ENCODE assay signal across 14 cellular contexts in the genomic region with DNA sequence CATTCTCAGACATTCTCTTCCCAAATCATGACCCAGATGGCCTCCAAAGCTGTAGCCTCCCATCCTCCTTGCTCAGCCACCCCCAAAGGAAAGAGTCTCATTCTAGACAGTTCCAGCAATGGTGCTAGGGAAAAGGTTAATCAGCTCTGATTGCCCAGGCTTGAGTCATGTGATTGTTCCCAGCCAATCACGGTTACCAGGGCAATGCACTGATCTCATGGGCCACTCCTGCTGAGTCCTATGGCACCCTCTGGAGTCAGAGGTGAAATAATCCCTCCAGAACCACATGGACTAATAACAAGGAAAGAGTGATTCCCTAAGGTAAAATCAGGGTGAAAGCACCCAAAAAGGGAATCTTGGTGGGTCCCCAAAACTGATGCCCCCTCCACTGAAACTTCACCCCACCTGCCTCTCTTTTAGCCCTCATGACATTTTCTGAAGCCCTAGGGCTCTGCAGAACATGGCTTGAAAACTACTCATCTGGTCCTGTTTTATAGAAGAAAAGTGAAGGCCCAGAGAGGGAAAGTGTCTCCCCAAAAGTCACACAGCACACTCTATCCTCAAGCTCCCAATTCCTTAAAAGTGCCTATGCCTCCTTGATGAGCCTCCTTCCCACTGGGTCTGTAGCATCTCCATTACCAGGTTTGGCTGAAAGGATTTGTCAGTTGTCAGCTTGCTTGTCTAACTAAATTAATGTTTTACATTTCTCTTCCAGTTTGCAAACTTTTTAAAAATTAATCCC.
A peak's percentile ranks its signal among the peaks of the same experiment; 100 is the strongest.
DNase-seq lines count a peak whose midpoint lies in the region; ATAC-seq, FAIRE-seq and TF ChIP-seq lines count a peak whose summit lies in the region.
"Had no signal": no experiment of that assay in that cellular context is flagged by ENCODE, and none has a peak within 500 bp of the region (broad histone marks: within the 10 kb centered on the region; RNA-seq: fewer than 3 reads in every experiment).

No MANE protein-coding gene starts in this region.

- peak; percentile 32; the same call in 1 of the 2 replicates for TF ChIP-seq CTCF in BE2C (IDR thresholded peaks at IDR 0.05; ENCODE audit: low read depth, low read length)
- TF ChIP-seq CTCF in HEK293 (tag by site-specific recombination; IDR thresholded peaks at IDR 0.05): no peak
- TF ChIP-seq CTCF in RWPE2 (IDR thresholded peaks at IDR 0.05; ENCODE audit: poor library complexity, severe bottlenecking): peak; percentile 32
- TF ChIP-seq CTCF in activated CD8-positive, alpha-beta T cell treated with anti-CD3 and anti-CD28 coated beads for 36 hours (IDR thresholded peaks at IDR 0.05): no peak

- H3K4me3 Mint-ChIP-seq in activated CD8-positive, alpha-beta T cell treated with anti-CD3 and anti-CD28 coated beads for 36 hours: no peak overlapping the region
- H3K4me3 Mint-ChIP-seq: activated CD4-positive, alpha-beta T cell treated with anti-CD3 and anti-CD28 coated beads, Interleukin-2, amount 10 ng/mL, durations not matched to agents 7 days and 5 days; naive B cell had no signal

- no peaks in the 10 kb centered on the region for H3K36me3 ChIP-seq in BE2C
- H3K36me3 ChIP-seq in HEK293 (ENCODE audit: control insufficient read depth in 2 of 2, insufficient read depth in 1 of 2, low read length in 2 of 2): no peaks in the 10 kb centered on the region
- H3K36me3 ChIP-seq in RWPE2 (ENCODE audit: low read depth): no peaks in the 10 kb centered on the region
- H3K36me3 ChIP-seq: cardiac muscle cell had no signal

- H3K27me3 Mint-ChIP-seq in activated CD8-positive, alpha-beta T cell treated with anti-CD3 and anti-CD28 coated beads for 36 hours: peaks cover 2% of the 10 kb centered on the region

- H3K4me1 Mint-ChIP-seq in activated CD8-positive, alpha-beta T cell treated with anti-CD3 and anti-CD28 coated beads for 36 hours (ENCODE audit: low read depth): no peaks in the 10 kb centered on the region
- H3K4me1 Mint-ChIP-seq: activated CD4-positive, alpha-beta T cell treated with anti-CD3 and anti-CD28 coated beads, Interleukin-2, amount 10 ng/mL, durations not matched to agents 7 days and 5 days; naive B cell had no signal

- H3K4me1 ChIP-seq in BE2C (no peaks in the 10 kb centered on the region), HEK293 (ENCODE audit: control insufficient read depth, insufficient read depth, low read length) (no peaks in the 10 kb centered on the region), RWPE2 (ENCODE audit: insufficient read depth, poor library complexity, severe bottlenecking) (no peaks in the 10 kb centered on the region)

- POLR2A ChIA-PET in HEK293 (lab: Yijun Ruan, JAX): no interaction called here
- POLR2A ChIA-PET in activated CD8-positive, alpha-beta T cell treated with anti-CD3 and anti-CD28 coated beads for 36 hours (lab: Charles Lee): no interaction called here

- CTCF ChIA-PET in HEK293 (lab: Yijun Ruan, JAX): no interaction called here
- CTCF ChIA-PET in activated CD8-positive, alpha-beta T cell treated with anti-CD3 and anti-CD28 coated beads for 36 hours (lab: Charles Lee): no interaction called here

- H3K9me3 ChIP-seq in BE2C: peaks cover 3% of the 10 kb centered on the region; the same call in 1 of the 2 replicates
- H3K9me3 ChIP-seq in HEK293 (ENCODE audit: control insufficient read depth, insufficient read depth, low read depth, low read length): no peaks in the 10 kb centered on the region
- peaks cover 2% of the 10 kb centered on the region for H3K9me3 ChIP-seq in RWPE2 (ENCODE audit: severe bottlenecking)

- peak; percentile 45 for DNase-seq in BE2C
- no peak for DNase-seq in RWPE2 (ENCODE audit: low spot score)
- DNase-seq in iPS-NIHi7 (ENCODE audit: extremely low spot score): peak; percentile 59
- no peak for DNase-seq in NCI-H2196 treated with DMSO at 0.1 percent for 48 hours (lab: John Stamatoyannopoulos, UW; ENCODE audit: unreplicated experiment)
- no peak for DNase-seq in activated CD8-positive, alpha-beta T cell treated with anti-CD3 and anti-CD28 coated beads for 36 hours
- no peak for DNase-seq in GM19239 (ENCODE audit: insufficient read length, low spot score)
- DNase-seq: activated CD4-positive, alpha-beta T cell treated with anti-CD3 and anti-CD28 coated beads, Interleukin-2, amount 10 ng/mL, durations not matched to agents 7 days and 5 days; activated effector memory CD4-positive, alpha-beta T cell treated with Interleukin-2 at 50 U/mL for 16 hours; naive B cell; SW 1271 had no signal

- no peaks in the 10 kb centered on the region for H3K36me3 Mint-ChIP-seq in activated CD8-positive, alpha-beta T cell treated with anti-CD3 and anti-CD28 coated beads for 36 hours (ENCODE audit: low read depth)
- H3K36me3 Mint-ChIP-seq: naive B cell had no signal

- H3K27ac Mint-ChIP-seq in activated CD8-positive, alpha-beta T cell treated with anti-CD3 and anti-CD28 coated beads for 36 hours: no peak overlapping the region
- H3K27ac Mint-ChIP-seq: activated CD4-positive, alpha-beta T cell treated with anti-CD3 and anti-CD28 coated beads, Interleukin-2, amount 10 ng/mL, durations not matched to agents 7 days and 5 days; naive B cell had no signal

- H3K27ac ChIP-seq in HEK293 (ENCODE audit: extremely low read depth, low read depth, low read length) (no peak overlapping the region), RWPE2 (ENCODE audit: poor library complexity, severe bottlenecking) (no peak overlapping the region)
- H3K27ac ChIP-seq: cardiac muscle cell, skin epidermis had no signal

- H3K4me3 ChIP-seq in BE2C (ENCODE audit: low read depth, low read length) (no peak overlapping the region), HEK293 (ENCODE audit: low read depth, low read length) (no peak overlapping the region), RWPE2 (ENCODE audit: severe bottlenecking) (no peak overlapping the region)
- H3K4me3 ChIP-seq: cardiac muscle cell, skin epidermis had no signal

- FAIRE-seq in GM19239 (lab: Jason Lieb, UNC): no peak

- intact Hi-C loops in activated CD8-positive, alpha-beta T cell treated with anti-CD3 and anti-CD28 coated beads for 36 hours (cut with micrococcal nuclease): no loop called here

- H3K27me3 ChIP-seq in BE2C: no peaks in the 10 kb centered on the region
- H3K27me3 ChIP-seq in RWPE2 (ENCODE audit: insufficient read depth, poor library complexity, severe bottlenecking): no peaks in the 10 kb centered on the region
- H3K27me3 ChIP-seq: cardiac muscle cell had no signal

- no peaks in the 10 kb centered on the region for H3K9me3 Mint-ChIP-seq in activated CD8-positive, alpha-beta T cell treated with anti-CD3 and anti-CD28 coated beads for 36 hours
- H3K9me3 Mint-ChIP-seq: activated CD4-positive, alpha-beta T cell treated with anti-CD3 and anti-CD28 coated beads, Interleukin-2, amount 10 ng/mL, durations not matched to agents 7 days and 5 days had no signal

- ATAC-seq in RWPE2 (ENCODE audit: low read depth) (peak; percentile 35; the same call in 1 of the 3 replicates), GM21576 (IDR thresholded peaks at IDR 0.05; ENCODE audit: unreplicated experiment) (no peak)
- ATAC-seq in activated CD8-positive, alpha-beta T cell treated with anti-CD3 and anti-CD28 coated beads for 36 hours: no peak

TF ChIP-seq in HEK293, 187 proteins besides CTCF, POLR2A, EP300 and RAD21:
- peak; percentile 77 for TF ChIP-seq ZNF768 (tag by site-specific recombination; IDR thresholded peaks at IDR 0.05)
- peak; percentile 29; the same call in 1 of the 2 replicates for TF ChIP-seq ZIC2 (tag by site-specific recombination; IDR thresholded peaks at IDR 0.05)
- TF ChIP-seq PRDM1 (tag by site-specific recombination; IDR thresholded peaks at IDR 0.05): peak; percentile 49
- no peak for TF ChIP-seq ZNF530 (tag by site-specific recombination; IDR thresholded peaks at IDR 0.05; ENCODE audit: low read depth)
- TF ChIP-seq ZNF514 (tag by site-specific recombination; IDR thresholded peaks at IDR 0.05): no peak

Comparison
In these comparisons a context has a peak if more than half of its experiments do, and no peak if none do; other contexts are left out.
1. DNase-seq: peak in BE2C (single experiment) and iPS-NIHi7 (single experiment); none in RWPE2 (single experiment), NCI-H2196 treated with DMSO at 0.1 percent for 48 hours (single experiment), activated CD8-positive, alpha-beta T cell treated with anti-CD3 and anti-CD28 coated beads for 36 hours (single experiment) and GM19239 (single experiment).
2. CTCF ChIP-seq: peak in BE2C (single experiment) and RWPE2 (single experiment); none in HEK293 (single experiment) and activated CD8-positive, alpha-beta T cell treated with anti-CD3 and anti-CD28 coated beads for 36 hours (single experiment).